1 cellular context compared by ENCODE assay signal in genomic region chr7:100679927-100680588, GRCh38.
TF ChIP-seq lines count a peak whose summit lies in the region.

No MANE protein-coding gene starts in this region.

TF ChIP-seq in K562, 482 proteins besides CTCF, POLR2A, EP300 and RAD21:
- peak; percentile 54; the same call in 1 of the 2 replicates for TF ChIP-seq MYNN (IDR thresholded peaks at IDR 0.05)
- TF ChIP-seq MYNN (CRISPR knock-in tag; IDR thresholded peaks at IDR 0.05) = no peak
- TF ChIP-seq POLR2B (IDR thresholded peaks at IDR 0.05; ENCODE audit: low read depth, partially characterized antibody) = peak; percentile 48
- TF ChIP-seq ZNF253 (CRISPR knock-in tag; conservative IDR thresholded peaks at IDR 0.05) = peak; percentile 44; the same call in 1 of the 2 replicates
- TF ChIP-seq PTTG1 (tag; IDR thresholded peaks at IDR 0.05; ENCODE audit: low read depth) = no peak
- peak; percentile 18; the same call in 1 of the 2 replicates for TF ChIP-seq POLR2AphosphoS5 (IDR thresholded peaks at IDR 0.05; ENCODE audit: control insufficient read depth, insufficient read depth, low read depth, low read length)
- peak; percentile 7; the same call in 1 of the 2 replicates for TF ChIP-seq ZBTB33 (CRISPR knock-in tag; IDR thresholded peaks at IDR 0.05)
- TF ChIP-seq ZNF384 (IDR thresholded peaks at IDR 0.05; ENCODE audit: low read depth, low read length) = 0 out of 2 replicates have a peak, but pooled peaks have one; percentile 16
- TF ChIP-seq ZNF41 (CRISPR knock-in tag; conservative IDR thresholded peaks at IDR 0.05) = no peak
- TF ChIP-seq ZKSCAN3 (CRISPR knock-in tag; IDR thresholded peaks at IDR 0.05) = no peak
- TF ChIP-seq RBM22 (IDR thresholded peaks at IDR 0.05; ENCODE audit: low read depth, low read length, poor library complexity, severe bottlenecking) = peak; percentile 4
- no peak for TF ChIP-seq SFPQ (IDR thresholded peaks at IDR 0.05; ENCODE audit: low read depth, low read length)
- peak; percentile 22 for TF ChIP-seq VEZF1 (CRISPR knock-in tag; IDR thresholded peaks at IDR 0.05)
